In the genomic region with DNA sequence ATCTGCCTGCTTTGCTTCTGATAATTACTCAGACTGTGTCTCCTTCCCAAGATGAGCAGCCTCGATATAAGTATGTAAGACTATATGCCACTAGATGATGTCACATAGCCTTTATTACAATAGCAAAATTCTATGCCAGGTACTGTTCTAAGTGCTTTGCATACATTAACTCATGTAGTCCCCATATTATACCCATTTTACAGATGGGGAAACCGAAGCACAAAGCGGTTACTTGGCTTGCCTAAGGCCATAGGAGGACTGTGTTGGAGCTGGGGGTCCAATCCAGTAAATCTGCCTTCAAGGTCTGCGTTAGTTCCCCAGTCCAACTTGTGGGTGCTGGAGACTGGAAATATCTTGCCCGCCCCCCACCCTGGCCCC, we compare ENCODE assay signal across 8 cellular contexts. TPM values are rescaled to one million over a fixed set of nuclear protein-coding genes. Genes with fewer than 3 reads are reported as not detected.
DNase-seq lines count a peak whose midpoint lies in the region; ATAC-seq, FAIRE-seq and TF ChIP-seq lines count a peak whose summit lies in the region.

No MANE protein-coding gene starts in this region.

- no peak for TF ChIP-seq POLR2A in GM12891 (IDR thresholded peaks at IDR 0.05; ENCODE audit: low read depth, low read length)

- peaks cover 28% of the 10 kb centered on the region for H3K27me3 ChIP-seq in iPS-15b (ENCODE audit: control insufficient read depth, insufficient read depth, low read length)

- no peak for ATAC-seq in stimulated activated naive B cell treated with anti-CD40 and anti-IgM and Interleukin-4, amounts not matched to agents 10 μg/mL and 1 μg/mL and 100 μg/mL, for 72 hours (replicated peaks)
- no peak for ATAC-seq in GM18909 (IDR thresholded peaks at IDR 0.05; ENCODE audit: poor library complexity, unreplicated experiment)

- H3K4me1 Mint-ChIP-seq in activated naive CD8-positive, alpha-beta T cell treated with anti-CD3 and anti-CD28 coated beads for 36 hours = peaks cover 23% of the 10 kb centered on the region
- H3K4me1 Mint-ChIP-seq in stimulated activated naive B cell treated with anti-CD40 and anti-IgM and Interleukin-4, amounts not matched to agents 10 μg/mL and 1 μg/mL and 100 μg/mL, for 72 hours = peaks cover 2 to 9% of the 10 kb centered on the region in 2 donors

- DNase-seq in NCI-H2107 treated with DMSO at 0.1 percent for 48 hours (lab: John Stamatoyannopoulos, UW; ENCODE audit: unreplicated experiment) = peak; percentile 16
- DNase-seq in NCI-H2107 (lab: John Stamatoyannopoulos, UW) = no peak
- no peak for DNase-seq in activated naive CD8-positive, alpha-beta T cell treated with anti-CD3 and anti-CD28 coated beads for 36 hours
- DNase-seq in stimulated activated naive B cell treated with anti-CD40 and anti-IgM and Interleukin-4, amounts not matched to agents 10 μg/mL and 1 μg/mL and 100 μg/mL, for 72 hours = no peak
- DNase-seq in HuH-7 (ENCODE audit: low spot score) = no peak
- no peak for DNase-seq in GM12891 (ENCODE audit: insufficient read length, low spot score)

- H3K9ac ChIP-seq in iPS-15b (ENCODE audit: low read depth, low read length) = no peak overlapping the region

- FAIRE-seq in GM12891 (lab: Jason Lieb, UNC) = no peak

- no peaks in the 10 kb centered on the region for H3K9me3 ChIP-seq in iPS-15b (ENCODE audit: control insufficient read depth, insufficient read depth, low read length)

- peak overlapping the region; percentile 71 for H3K27ac Mint-ChIP-seq in activated naive CD8-positive, alpha-beta T cell treated with anti-CD3 and anti-CD28 coated beads for 36 hours
- peak overlapping the region; percentile 84 for H3K27ac Mint-ChIP-seq in stimulated activated naive B cell treated with anti-CD40 and anti-IgM and Interleukin-4, amounts not matched to agents 10 μg/mL and 1 μg/mL and 100 μg/mL, for 72 hours

- no peaks in the 10 kb centered on the region for H3K27me3 Mint-ChIP-seq in activated naive CD8-positive, alpha-beta T cell treated with anti-CD3 and anti-CD28 coated beads for 36 hours
- H3K27me3 Mint-ChIP-seq in stimulated activated naive B cell treated with anti-CD40 and anti-IgM and Interleukin-4, amounts not matched to agents 10 μg/mL and 1 μg/mL and 100 μg/mL, for 72 hours = peaks cover 7 to 12% of the 10 kb centered on the region in 2 donors

- H3K9me3 Mint-ChIP-seq in activated naive CD8-positive, alpha-beta T cell treated with anti-CD3 and anti-CD28 coated beads for 36 hours = peaks cover 3% of the 10 kb centered on the region
- no peaks in the 10 kb centered on the region for H3K9me3 Mint-ChIP-seq in stimulated activated naive B cell treated with anti-CD40 and anti-IgM and Interleukin-4, amounts not matched to agents 10 μg/mL and 1 μg/mL and 100 μg/mL, for 72 hours

- H3K4me1 ChIP-seq in iPS-15b (ENCODE audit: control insufficient read depth, insufficient read depth, low read length) = peaks cover 2% of the 10 kb centered on the region

- H3K4me3 ChIP-seq in iPS-15b (ENCODE audit: low read depth, low read length) = peak overlapping the region; percentile 46

- H3K4me3 Mint-ChIP-seq in activated naive CD8-positive, alpha-beta T cell treated with anti-CD3 and anti-CD28 coated beads for 36 hours = peak overlapping the region; percentile 76
- H3K4me3 Mint-ChIP-seq in stimulated activated naive B cell treated with anti-CD40 and anti-IgM and Interleukin-4, amounts not matched to agents 10 μg/mL and 1 μg/mL and 100 μg/mL, for 72 hours = peak overlapping the region; percentile 75 to 95

- no peaks in the 10 kb centered on the region for H3K36me3 Mint-ChIP-seq in activated naive CD8-positive, alpha-beta T cell treated with anti-CD3 and anti-CD28 coated beads for 36 hours
- no peaks in the 10 kb centered on the region for H3K36me3 Mint-ChIP-seq in stimulated activated naive B cell treated with anti-CD40 and anti-IgM and Interleukin-4, amounts not matched to agents 10 μg/mL and 1 μg/mL and 100 μg/mL, for 72 hours

- peaks cover 2% of the 10 kb centered on the region for H3K36me3 ChIP-seq in iPS-15b (ENCODE audit: control insufficient read depth, insufficient read depth, low read length)

TF ChIP-seq in GM12891, 5 proteins besides CTCF, POLR2A, EP300 and RAD21:
- TF ChIP-seq POLR2AphosphoS5 (IDR thresholded peaks at IDR 0.05; ENCODE audit: low read depth, low read length) = no peak
- TF ChIP-seq POU2F2 (IDR thresholded peaks at IDR 0.05; ENCODE audit: low read depth, low read length) = no peak
- TF ChIP-seq SPI1 (IDR thresholded peaks at IDR 0.05; ENCODE audit: low read depth, low read length) = no peak
- no peak for TF ChIP-seq PAX5 (IDR thresholded peaks at IDR 0.05; ENCODE audit: insufficient read depth, low read length, severe bottlenecking)
- TF ChIP-seq TAF1 (IDR thresholded peaks at IDR 0.05; ENCODE audit: low read depth, low read length) = no peak

RNA-seq across cellular contexts. Expression of a gene that starts 0.8 kb away (rescaled TPM):
- total RNA-seq in activated naive CD8-positive, alpha-beta T cell treated with anti-CD3 and anti-CD28 coated beads for 36 hours = 1 to 10 TPM; 4.0 to 4.1 TPM
- polyA plus RNA-seq in GM12891 (2012; ENCODE audit: low read depth, missing spikeins) = not detected
